ENCODE assay signal across 8 cellular contexts in genomic region chr22:20116951-20117645, GRCh38. TPM values are rescaled to one million over a fixed set of nuclear protein-coding genes. Genes with fewer than 3 reads are reported as not detected.
DNase-seq lines count a peak whose midpoint lies in the region; TF ChIP-seq lines count a peak whose summit lies in the region.

A gene with protein sequence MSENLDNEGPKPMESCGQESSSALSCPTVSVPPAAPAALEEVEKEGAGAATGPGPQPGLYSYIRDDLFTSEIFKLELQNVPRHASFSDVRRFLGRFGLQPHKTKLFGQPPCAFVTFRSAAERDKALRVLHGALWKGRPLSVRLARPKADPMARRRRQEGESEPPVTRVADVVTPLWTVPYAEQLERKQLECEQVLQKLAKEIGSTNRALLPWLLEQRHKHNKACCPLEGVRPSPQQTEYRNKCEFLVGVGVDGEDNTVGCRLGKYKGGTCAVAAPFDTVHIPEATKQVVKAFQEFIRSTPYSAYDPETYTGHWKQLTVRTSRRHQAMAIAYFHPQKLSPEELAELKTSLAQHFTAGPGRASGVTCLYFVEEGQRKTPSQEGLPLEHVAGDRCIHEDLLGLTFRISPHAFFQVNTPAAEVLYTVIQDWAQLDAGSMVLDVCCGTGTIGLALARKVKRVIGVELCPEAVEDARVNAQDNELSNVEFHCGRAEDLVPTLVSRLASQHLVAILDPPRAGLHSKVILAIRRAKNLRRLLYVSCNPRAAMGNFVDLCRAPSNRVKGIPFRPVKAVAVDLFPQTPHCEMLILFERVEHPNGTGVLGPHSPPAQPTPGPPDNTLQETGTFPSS (minus strand): TSS chr22:20117226. CDS start chr22:20116906, 320 bp downstream.

- peaks cover 49% of the 10 kb centered on the region for H3K4me1 Mint-ChIP-seq in activated naive CD4-positive, alpha-beta T cell treated with anti-CD3 and anti-CD28 coated beads for 36 hours (ENCODE audit: low read depth)

- DNase-seq in GM04503 (ENCODE audit: low read depth) = peak; percentile 80
- peak; percentile 99 for DNase-seq in HEK293T (ENCODE audit: extremely low spot score)
- peak; percentile 96 for DNase-seq in MV-4-11 (lab: John Stamatoyannopoulos, UW)
- DNase-seq in SK-MEL-5 (ENCODE audit: low read depth, low spot score) = peak; percentile 98
- peak; percentile 98 for DNase-seq in activated naive CD4-positive, alpha-beta T cell treated with anti-CD3 and anti-CD28 coated beads for 36 hours
- DNase-seq in germinal center (ENCODE audit: low spot score) = peak; percentile 96
- peak; percentile 74 to 98 (median 95) for DNase-seq in nucleus accumbens (lab: John Stamatoyannopoulos, UW)
- peak; percentile 98 to 99 for DNase-seq in suprapubic skin (ENCODE audit: low spot score in 2 of 2)

- no peaks in the 10 kb centered on the region for H3K9me3 Mint-ChIP-seq in activated naive CD4-positive, alpha-beta T cell treated with anti-CD3 and anti-CD28 coated beads for 36 hours

- no peaks in the 10 kb centered on the region for H3K9me3 ChIP-seq in suprapubic skin

- TF ChIP-seq EP300 in suprapubic skin (IDR thresholded peaks at IDR 0.05) = no peak

- WGBS in suprapubic skin = 0% methylated on average over 16 of the region's 93 CpGs

- peak within 1 kb of the TSS; percentile 94 for H3K27ac Mint-ChIP-seq in activated naive CD4-positive, alpha-beta T cell treated with anti-CD3 and anti-CD28 coated beads for 36 hours

- CTCF ChIA-PET in HEK293T (lab: Yijun Ruan, JAX) = no interaction called here
- CTCF ChIA-PET in activated naive CD4-positive, alpha-beta T cell treated with anti-CD3 and anti-CD28 coated beads for 36 hours (lab: Charles Lee) = interaction anchor here (0.9 to 1.9 kb wide), 2 partner anchors 12 to 16 kb away, joined by 3 to 5 read pairs; no protein-coding TSS in a partner anchor

- in situ Hi-C loops in SK-MEL-5 (cut with HindIII; ENCODE audit: low pct_unique_long_range_greater_than_20kb, low sequenced_read_pairs) = no loop called here

- H3K27ac ChIP-seq in suprapubic skin = peak within 1 kb of the TSS; percentile 88

- TF ChIP-seq POLR2A in suprapubic skin (IDR thresholded peaks at IDR 0.05) = peak in 1 of 2 donors; percentile 51

- H3K36me3 ChIP-seq in suprapubic skin = peaks cover 69% of the 10 kb centered on the region

- H3K27me3 Mint-ChIP-seq in activated naive CD4-positive, alpha-beta T cell treated with anti-CD3 and anti-CD28 coated beads for 36 hours (ENCODE audit: low read depth) = no peaks in the 10 kb centered on the region

- peak in 1 of 2 donors; percentile 10 for TF ChIP-seq CTCF in suprapubic skin (IDR thresholded peaks at IDR 0.05)

- peaks cover 38% of the 10 kb centered on the region for H3K4me1 ChIP-seq in suprapubic skin

- intact Hi-C loops in activated naive CD4-positive, alpha-beta T cell treated with anti-CD3 and anti-CD28 coated beads for 36 hours (cut with micrococcal nuclease) = loop anchor here (1.0 to 10.0 kb wide), 10 partner anchors 14 to 685 kb away; partner anchors contain the start of genes ARVCF, DGCR8, GNB1L and HIRA

- no peaks in the 10 kb centered on the region for H3K27me3 ChIP-seq in suprapubic skin

- H3K36me3 Mint-ChIP-seq in activated naive CD4-positive, alpha-beta T cell treated with anti-CD3 and anti-CD28 coated beads for 36 hours (ENCODE audit: low read depth) = peaks cover 42% of the 10 kb centered on the region

- peak within 1 kb of the TSS; percentile 83 for H3K4me3 ChIP-seq in suprapubic skin

- POLR2A ChIA-PET in HEK293T (lab: Yijun Ruan, JAX) = interaction anchor here (0.6 to 5.0 kb wide), 11 partner anchors 9 to 174 kb away, joined by 3 to 51 read pairs (median 6); partner anchors contain the start of genes DGCR8 and ZDHHC8

- H3K4me3 Mint-ChIP-seq in activated naive CD4-positive, alpha-beta T cell treated with anti-CD3 and anti-CD28 coated beads for 36 hours = peak within 1 kb of the TSS; percentile 91

TF ChIP-seq in HEK293T, 16 proteins besides CTCF, POLR2A, EP300 and RAD21:
- TF ChIP-seq ELF4 (IDR thresholded peaks at IDR 0.05) = peak; percentile 34; the same call in 1 of the 2 replicates
- TF ChIP-seq FOXM1 (IDR thresholded peaks at IDR 0.05; ENCODE audit: borderline replicate concordance) = no peak
- TF ChIP-seq PKNOX1 (IDR thresholded peaks at IDR 0.05) = peak; percentile 91
- peak; percentile 47; the same call in 1 of the 2 replicates for TF ChIP-seq CTBP1 (IDR thresholded peaks at IDR 0.05; ENCODE audit: borderline replicate concordance)
- peak; percentile 83 for TF ChIP-seq L3MBTL2 (conservative IDR thresholded peaks at IDR 0.05)
- TF ChIP-seq NFRKB (IDR thresholded peaks at IDR 0.05) = no peak

RNA-seq across cellular contexts. Expression of the gene that starts here (rescaled TPM):
- 66.1 and 67.3 TPM in 2 replicates for total RNA-seq in SK-MEL-5 (2014; rRNA removed; shearing (Covaris generic))
- polyA plus RNA-seq in SK-MEL-5 (2015; cell fraction: cytosol; rRNA removed) = 61.9 and 75.3 TPM in 2 replicates
- polyA plus RNA-seq in SK-MEL-5 (2015; cell fraction: nucleus; rRNA removed) = 723 and 807 TPM in 2 replicates
- 10 to 100 TPM; 51.8 to 57.9 TPM for total RNA-seq in activated naive CD4-positive, alpha-beta T cell treated with anti-CD3 and anti-CD28 coated beads for 36 hours
- 10 to 100 TPM; 52.0 to 98.6 (median 55.7) TPM for total RNA-seq in suprapubic skin

Comparison
In these comparisons a context has a peak if more than half of its experiments do, and no peak if none do; other contexts are left out.
1. Peak in every context shown above with its lines: DNase-seq, H3K4me3 ChIP-seq and H3K27ac ChIP-seq.